Comparison of ENCODE assay signal across 23 cellular contexts in genomic region chr3:170947018-170947769, GRCh38. TPM values are rescaled to one million over a fixed set of nuclear protein-coding genes. Genes with fewer than 3 reads are reported as not detected.
DNase-seq lines count a peak whose midpoint lies in the region; ATAC-seq, FAIRE-seq and TF ChIP-seq lines count a peak whose summit lies in the region.
"Had no signal": no experiment of that assay in that cellular context is flagged by ENCODE, and none has a peak within 500 bp of the region (broad histone marks: within the 10 kb centered on the region; RNA-seq: fewer than 3 reads in every experiment).

No MANE protein-coding gene starts in this region.

- H3K4me3 ChIP-seq in HepG2 (replicated peaks in 1 of 3; ENCODE audit: insufficient read depth in 1 of 3, low read depth in 2 of 3, low read length in 3 of 3) (no peak overlapping the region), right lobe of liver (no peak overlapping the region), kidney (ENCODE audit: low read length in 2 of 2) (no peak overlapping the region), mesendoderm (ENCODE audit: low read length) (no peak overlapping the region), upper lobe of right lung (no peak overlapping the region), PC-3 (ENCODE audit: low read length) (no peak overlapping the region), small intestine (ENCODE audit: low read depth in 1 of 2, low read length in 2 of 2) (no peak overlapping the region)
- H3K4me3 ChIP-seq: BLaER1, HAP-1 had no signal

- H3K27ac ChIP-seq in HepG2 (ENCODE audit: extremely low read length, insufficient read depth, low read length) = no peak overlapping the region
- no peak overlapping the region for H3K27ac ChIP-seq in right lobe of liver
- no peak overlapping the region for H3K27ac ChIP-seq in kidney (ENCODE audit: low read depth in 2 of 2, low read length in 2 of 2)
- H3K27ac ChIP-seq in mesendoderm (ENCODE audit: low read depth, low read length) = no peak overlapping the region
- H3K27ac ChIP-seq in upper lobe of right lung = no peak overlapping the region
- H3K27ac ChIP-seq in PC-3 (ENCODE audit: low read length) = no peak overlapping the region
- H3K27ac ChIP-seq in small intestine (ENCODE audit: low read depth in 1 of 2, low read length in 1 of 2) = no peak overlapping the region
- H3K27ac ChIP-seq: 22Rv1, BLaER1, C4-2B had no signal

- ATAC-seq in HepG2 (no peak), right lobe of liver (no peak), upper lobe of right lung (peak; percentile 9), HG03280 (IDR thresholded peaks at IDR 0.05; ENCODE audit: unreplicated experiment) (no peak), PC-3 (no peak)
- ATAC-seq: CD8-positive, alpha-beta T cell had no signal

- H3K4me1 ChIP-seq in HepG2 (ENCODE audit: insufficient read depth, low read length) (no peaks in the 10 kb centered on the region), right lobe of liver (peaks cover 0 to 14% (median 4%) of the 10 kb centered on the region in 4 donors), kidney (ENCODE audit: control insufficient read depth in 1 of 2, insufficient read depth in 1 of 2, low read depth in 1 of 2, low read length in 2 of 2) (no peaks in the 10 kb centered on the region), mesendoderm (ENCODE audit: control insufficient read depth, low read depth, low read length) (no peaks in the 10 kb centered on the region), upper lobe of right lung (no peaks in the 10 kb centered on the region), PC-3 (ENCODE audit: insufficient read depth, low read length) (no peaks in the 10 kb centered on the region), small intestine (ENCODE audit: control insufficient read depth in 2 of 2, insufficient read depth in 1 of 2, low read depth in 1 of 2, low read length in 1 of 2) (no peaks in the 10 kb centered on the region)
- H3K4me1 ChIP-seq: BLaER1, Caco-2, HAP-1 had no signal

- no peak overlapping the region for H3K23ac ChIP-seq in mesendoderm (ENCODE audit: low read length)

- H3K27me3 ChIP-seq in HepG2 (ENCODE audit: control insufficient read depth in 1 of 2, insufficient read depth in 2 of 2, low read length in 2 of 2) = 0 out of 5 replicates have a peak, but pooled peaks cover 0 to 5% of the 10 kb centered on the region in 2 experiments
- no peaks in the 10 kb centered on the region for H3K27me3 ChIP-seq in right lobe of liver
- H3K27me3 ChIP-seq in mesendoderm (ENCODE audit: insufficient read depth, low read length, poor library complexity) = no peaks in the 10 kb centered on the region
- H3K27me3 ChIP-seq in upper lobe of right lung = no peaks in the 10 kb centered on the region
- H3K27me3 ChIP-seq in PC-3 (ENCODE audit: low read length) = no peaks in the 10 kb centered on the region
- H3K27me3 ChIP-seq in small intestine (ENCODE audit: control insufficient read depth in 2 of 2, insufficient read depth in 2 of 2, low read length in 2 of 2) = no peaks in the 10 kb centered on the region
- H3K27me3 ChIP-seq: BLaER1 had no signal

- H4K5ac ChIP-seq in mesendoderm (ENCODE audit: low read length) = no peak overlapping the region

- no peaks in the 10 kb centered on the region for H3K79me2 ChIP-seq in HepG2 (ENCODE audit: insufficient read depth, low read length)
- no peaks in the 10 kb centered on the region for H3K79me2 ChIP-seq in mesendoderm (ENCODE audit: control insufficient read depth, insufficient read depth, low read length)
- no peaks in the 10 kb centered on the region for H3K79me2 ChIP-seq in PC-3 (ENCODE audit: low read length)

- no peak for TF ChIP-seq RAD21 in HepG2 (CRISPR knock-in tag; IDR thresholded peaks at IDR 0.05)

- BruUV-seq in HepG2 (replicated peaks; lab: Mats Ljungman, UMichigan) (no TSS peak), PC-3 (replicated peaks; lab: Mats Ljungman, UMichigan) (no TSS peak)

- POLR2A ChIA-PET in HepG2 (lab: Yijun Ruan, JAX) = no interaction called here
- POLR2A ChIA-PET in PC-3 (lab: Charles Lee; ENCODE audit: unreplicated experiment) = no interaction called here

- no peak overlapping the region for H2BK120ac ChIP-seq in mesendoderm (ENCODE audit: low read depth, low read length)

- TF ChIP-seq EP300 in HepG2 (IDR thresholded peaks at IDR 0.05; ENCODE audit: low read depth in 2 of 2, low read length in 2 of 2) (no peak), HepG2 (CRISPR knock-in tag; IDR thresholded peaks at IDR 0.05; ENCODE audit: borderline replicate concordance) (no peak)

- FAIRE-seq in HepG2 (lab: Jason Lieb, UNC) (no peak), kidney (lab: Jason Lieb, UNC) (no peak), small intestine (lab: Jason Lieb, UNC) (no peak)
- FAIRE-seq: A204.1, G401.6, GM12892, H54 had no signal

- no peak overlapping the region for H3K9ac ChIP-seq in HepG2 (ENCODE audit: insufficient read depth, low read depth, low read length)
- H3K9ac ChIP-seq in kidney (ENCODE audit: low read length in 2 of 2) = no peak overlapping the region
- H3K9ac ChIP-seq in mesendoderm (ENCODE audit: low read length) = no peak overlapping the region
- no peak overlapping the region for H3K9ac ChIP-seq in PC-3 (ENCODE audit: low read length)
- H3K9ac ChIP-seq: BLaER1 had no signal

- H2AFZ ChIP-seq in HepG2 (ENCODE audit: low read length) (no peak overlapping the region), PC-3 (ENCODE audit: low read length) (no peak overlapping the region)

- H3K9me3 ChIP-seq in HepG2 (ENCODE audit: low read length) = no peaks in the 10 kb centered on the region
- no peaks in the 10 kb centered on the region for H3K9me3 ChIP-seq in right lobe of liver
- H3K9me3 ChIP-seq in kidney (ENCODE audit: control insufficient read depth in 1 of 2, low read length in 2 of 2) = no peaks in the 10 kb centered on the region
- H3K9me3 ChIP-seq in upper lobe of right lung = no peaks in the 10 kb centered on the region
- no peaks in the 10 kb centered on the region for H3K9me3 ChIP-seq in PC-3 (ENCODE audit: low read length)
- H3K9me3 ChIP-seq in small intestine (ENCODE audit: control insufficient read depth, low read depth) = no peaks in the 10 kb centered on the region

- no peak overlapping the region for H4K8ac ChIP-seq in mesendoderm (ENCODE audit: low read depth, low read length)

- DNase-seq in HepG2 (ENCODE audit: low spot score) (no peak), right lobe of liver (no peak), kidney (peak; percentile 48), mesendoderm (peak; percentile 11), upper lobe of right lung (no peak), PC-3 (no peak), small intestine (no peak)
- DNase-seq: Caco-2; CD4-positive, CD25-positive, alpha-beta regulatory T cell; CD8-positive, alpha-beta T cell; DMS153; DND-41; GOT3; HFFc6 had no signal

- H3K56ac ChIP-seq in mesendoderm (ENCODE audit: low read length) = no peak overlapping the region

- H3K36me3 ChIP-seq in HepG2 (replicated peaks in 1 of 2; ENCODE audit: control insufficient read depth in 1 of 2, insufficient read depth in 2 of 2, low read length in 2 of 2) (no peaks in the 10 kb centered on the region), right lobe of liver (no peaks in the 10 kb centered on the region), kidney (ENCODE audit: control insufficient read depth in 1 of 2, insufficient read depth in 2 of 2, low read length in 2 of 2) (no peaks in the 10 kb centered on the region), mesendoderm (ENCODE audit: control insufficient read depth, insufficient read depth, low read length) (no peaks in the 10 kb centered on the region), upper lobe of right lung (no peaks in the 10 kb centered on the region), PC-3 (ENCODE audit: low read depth, low read length) (no peaks in the 10 kb centered on the region), small intestine (ENCODE audit: control insufficient read depth in 2 of 2, insufficient read depth in 2 of 2, low read length in 2 of 2) (no peaks in the 10 kb centered on the region)
- H3K36me3 ChIP-seq: BLaER1, HAP-1 had no signal

- no peaks in the 10 kb centered on the region for H3K79me1 ChIP-seq in mesendoderm (ENCODE audit: low read length)

- intact Hi-C loops in HepG2 (cut with micrococcal nuclease; ENCODE audit: unreplicated experiment) (no loop called here), right lobe of liver (cut with DNase I) (no loop called here), kidney (cut with DNase I) (no loop called here), upper lobe of right lung (cut with DNase I) (no loop called here), PC-3 (cut with micrococcal nuclease) (no loop called here)

- no peak overlapping the region for H2BK15ac ChIP-seq in mesendoderm (replicated peaks; ENCODE audit: low read depth)

- H3K9me2 ChIP-seq in PC-3 (replicated peaks; ENCODE audit: low read length) = no peaks in the 10 kb centered on the region

- no peak overlapping the region for H2AK5ac ChIP-seq in mesendoderm (ENCODE audit: low read length)

- no peak overlapping the region for H2BK5ac ChIP-seq in mesendoderm (ENCODE audit: low read length)

- no peaks in the 10 kb centered on the region for H3F3A ChIP-seq in PC-3 (ENCODE audit: low read length, unreplicated experiment)

- WGBS in HepG2 (ENCODE audit: low lambda C conversion rate) = 87% methylated on average over 3 of the region's 25 CpGs
- WGBS in right lobe of liver (ENCODE audit: insufficient coverage, low coverage, low lambda C conversion rate, missing lambda C conversion rate) = 100% methylated on average over 1 of the region's 25 CpGs
- no CpG with 5 or more reads among the region's 25 CpGs for WGBS in mesendoderm (ENCODE audit: extremely low coverage, insufficient coverage, low lambda C conversion rate)
- 96% methylated on average over 21 to 25 of the region's 25 CpGs for WGBS in small intestine, 3 donors

- no peak overlapping the region for H3K4ac ChIP-seq in mesendoderm (ENCODE audit: low read depth, low read length)

- H3K18ac ChIP-seq in mesendoderm (ENCODE audit: low read length) = no peak overlapping the region

- H4K20me1 ChIP-seq in HepG2 (ENCODE audit: insufficient read depth, low read length) (no peaks in the 10 kb centered on the region), PC-3 (ENCODE audit: low read length) (no peaks in the 10 kb centered on the region)
- H4K20me1 ChIP-seq: BLaER1 had no signal

- in situ Hi-C loops in HepG2 (cut with HindIII; ENCODE audit: extremely low pct_ligation_motif_present, low pct_unique_long_range_greater_than_20kb) = no loop called here

- no peak overlapping the region for H3K4me2 ChIP-seq in HepG2 (ENCODE audit: low read depth, low read length)
- H3K4me2 ChIP-seq in mesendoderm (ENCODE audit: low read length) = no peak overlapping the region
- H3K4me2 ChIP-seq in PC-3 (ENCODE audit: low read length) = no peak overlapping the region
- H3K4me2 ChIP-seq: BLaER1 had no signal

- CTCF ChIA-PET in HepG2 (lab: Yijun Ruan, JAX; ENCODE audit: low intra/inter-chr PET ratio, low total read pairs) = no interaction called here
- CTCF ChIA-PET in PC-3 (lab: Charles Lee) = no interaction called here

- TF ChIP-seq CTCF in HepG2 (CRISPR knock-in tag; IDR thresholded peaks at IDR 0.05) (no peak), right lobe of liver (IDR thresholded peaks at IDR 0.05) (no peak), kidney (IDR thresholded peaks at IDR 0.05; ENCODE audit: borderline replicate concordance, extremely low read depth, insufficient read depth) (no peak), upper lobe of right lung (IDR thresholded peaks at IDR 0.05) (no peak), PC-3 (conservative IDR thresholded peaks at IDR 0.05; ENCODE audit: low read depth, low read length) (no peak)

- no peak for TF ChIP-seq POLR2A in HepG2 (IDR thresholded peaks at IDR 0.05; ENCODE audit: insufficient read depth in 1 of 2, low read depth in 2 of 2, low read length in 2 of 2)
- no peak for TF ChIP-seq POLR2A in right lobe of liver (IDR thresholded peaks at IDR 0.05)

RNA-seq across cellular contexts. Expression of gene EIF5A2, which starts 38.8 kb away (rescaled TPM):
- total RNA-seq in HepG2 (2016; rRNA removed; fragmentation: Illumina TruSeq; extraction: Trizol) = 9.4 and 17.1 TPM in 2 replicates
- 4.8 and 6.7 TPM in 2 replicates for total RNA-seq in HepG2 (2016; cell fraction: cytosol; rRNA removed; fragmentation: Illumina TruSeq; extraction: Trizol; ENCODE audit: low read depth)
- 10.2 and 16.1 TPM in 2 replicates for total RNA-seq in HepG2 (2016; cell fraction: insoluble cytoplasmic fraction; rRNA removed; fragmentation: Illumina TruSeq; extraction: Trizol)
- 10.1 and 11.5 TPM in 2 replicates for total RNA-seq in HepG2 (2016; cell fraction: membrane; rRNA removed; fragmentation: Illumina TruSeq; extraction: Trizol)
- 1.7 and 4.2 TPM in 2 replicates for total RNA-seq in HepG2 (2016; cell fraction: nucleus; rRNA removed; fragmentation: Illumina TruSeq; extraction: Trizol)
- 3.5 and 4.7 TPM in 2 replicates for polyA plus RNA-seq in HepG2 (2011; rRNA removed)
- polyA plus RNA-seq in HepG2 (2011; cell fraction: cytosol; rRNA removed) = 2.7 and 2.9 TPM in 2 replicates
- polyA plus RNA-seq in HepG2 (2011; cell fraction: nucleus; rRNA removed) = 0.97 and 1.3 TPM in 2 replicates
- 3.9 and 4.9 TPM in 2 replicates for polyA plus RNA-seq in HepG2 (2012)
- polyA plus RNA-seq in HepG2 (2016; cell fraction: cytosol; fragmentation: Illumina TruSeq; extraction: Trizol; ENCODE audit: low read depth) = 6.6 and 7.3 TPM in 2 replicates
- 11.9 and 12.3 TPM in 2 replicates for polyA plus RNA-seq in HepG2 (2016; cell fraction: insoluble cytoplasmic fraction; fragmentation: Illumina TruSeq; extraction: Trizol; ENCODE audit: low read depth)
- 6.7 and 7.0 TPM in 2 replicates for polyA plus RNA-seq in HepG2 (2016; cell fraction: membrane; fragmentation: Illumina TruSeq; extraction: Trizol; ENCODE audit: low read depth)
- polyA plus RNA-seq in HepG2 (2016; cell fraction: nucleus; fragmentation: Illumina TruSeq; extraction: Trizol; ENCODE audit: insufficient read depth, low read depth) = 7.2 and 8.5 TPM in 2 replicates
- polyA minus RNA-seq in HepG2 (2011; rRNA and poly(A)+ RNA removed; ENCODE audit: low replicate concordance) = 4.2 and 9.9 TPM in 2 replicates
- polyA minus RNA-seq in HepG2 (2011; cell fraction: cytosol; rRNA and poly(A)+ RNA removed) = 1.7 and 2.8 TPM in 2 replicates
- 3.9 and 4.7 TPM in 2 replicates for polyA minus RNA-seq in HepG2 (2011; cell fraction: nucleus; rRNA and poly(A)+ RNA removed)
- 1 to 10 TPM in 5 of 6 experiments, under 1 TPM in 1; 0.79 to 4.1 (median 2.5) TPM for total RNA-seq in right lobe of liver
- total RNA-seq in kidney = 11.2 TPM
- polyA plus RNA-seq in kidney (ENCODE audit: insufficient read depth, low read depth, low replicate concordance) = 6.1 TPM
- 9.2 TPM for polyA plus RNA-seq in mesendoderm (2013, experiment 1 of 2)
- polyA plus RNA-seq in mesendoderm (2013, experiment 2 of 2) = 9.6 TPM
- total RNA-seq in upper lobe of right lung = 4.1 TPM
- 10.7 and 11.1 TPM in 2 replicates for total RNA-seq in PC-3 (2014; rRNA removed)
- 1 to 10 TPM in 2 of 3 donors, under 1 TPM in 1; 0.54 to 2.2 (median 1.9) TPM for polyA plus RNA-seq in small intestine

Comparison
In these comparisons a context has a peak if more than half of its experiments do, and no peak if none do; other contexts are left out.
1. DNase-seq: peak in kidney (single experiment) and mesendoderm (single experiment); none in HepG2 (single experiment), right lobe of liver (0 of 3), upper lobe of right lung (single experiment), PC-3 (single experiment) and small intestine (single experiment).